Comparison of ENCODE assay signal across 8 cellular contexts in the genomic region with DNA sequence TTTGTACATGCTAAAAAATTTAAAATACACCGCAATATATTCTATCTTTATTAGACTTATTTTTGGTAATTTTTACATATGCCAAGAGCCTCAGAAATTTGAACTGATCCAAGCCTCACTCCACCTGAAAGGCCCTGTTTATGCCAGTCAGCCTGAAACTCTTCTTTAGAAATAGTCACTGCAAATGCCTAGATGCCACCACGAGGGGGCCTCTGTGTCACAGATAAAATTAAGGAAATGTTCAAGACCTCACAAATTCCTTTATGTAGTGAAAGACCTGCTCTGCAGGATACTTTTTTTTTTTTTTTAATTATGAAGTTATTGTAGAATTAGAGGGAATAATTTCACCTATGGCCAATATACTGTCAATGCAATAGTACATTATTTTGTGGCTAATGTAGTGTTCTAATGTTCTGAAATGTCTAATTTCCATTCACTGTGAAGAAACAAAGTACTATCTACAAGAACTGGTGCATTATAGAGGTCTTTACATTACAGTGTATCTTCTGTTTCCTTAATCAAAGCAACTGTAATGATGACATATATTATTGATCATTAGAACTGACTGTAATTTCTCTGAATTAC.
A peak's percentile ranks its signal among the peaks of the same experiment; 100 is the strongest.
DNase-seq lines count a peak whose midpoint lies in the region; ATAC-seq and TF ChIP-seq lines count a peak whose summit lies in the region.

No MANE protein-coding gene starts in this region.

- peak; percentile 44 to 46 for ATAC-seq in activated CD4-positive, CD25-positive, alpha-beta regulatory T cell treated with anti-CD3 and anti-CD28 coated beads, Interleukin-2, amount 50 U/mL, for 24 hours
- ATAC-seq in left lung (peak; percentile 85), HG03045 (IDR thresholded peaks at IDR 0.05; ENCODE audit: unreplicated experiment) (no peak)

- DNase-seq in GM12864 (ENCODE audit: low read depth) = peak; percentile 50
- DNase-seq in HEK293T (ENCODE audit: extremely low spot score) = peak; percentile 31
- peak; percentile 37 for DNase-seq in NCI-H146 (lab: John Stamatoyannopoulos, UW)
- peak; percentile 64 for DNase-seq in central memory CD4-positive, alpha-beta T cell
- DNase-seq in left lung = peak in 1 of 2 donors; percentile 61
- DNase-seq in stimulated activated CD8-positive, alpha-beta memory T cell treated with anti-CD3 and anti-CD28 coated beads, Interleukin-12 subunit alpha, Interleukin-12 subunit beta, amount 100 ng/mL, for 1 hour (ENCODE audit: low read depth) = peak; percentile 65

- peak; percentile 66 for TF ChIP-seq CTCF in GM12864 (IDR thresholded peaks at IDR 0.05; ENCODE audit: low read depth, low read length, missing control alignments)
- TF ChIP-seq CTCF in left lung (IDR thresholded peaks at IDR 0.05) = peak; percentile 78

- H3K27me3 ChIP-seq in left lung = no peaks in the 10 kb centered on the region

- H3K27ac ChIP-seq in left lung = peak overlapping the region in 1 of 2 donors; percentile 21

- CTCF ChIA-PET in HEK293T (lab: Yijun Ruan, JAX) = no interaction called here

- H3K36me3 ChIP-seq in left lung = no peaks in the 10 kb centered on the region

- POLR2A ChIA-PET in HEK293T (lab: Yijun Ruan, JAX) = no interaction called here

- no peak overlapping the region for H3K4me3 ChIP-seq in GM12864 (ENCODE audit: low read depth, low read length)
- no peak overlapping the region for H3K4me3 ChIP-seq in left lung

- intact Hi-C loops in left lung (cut with DNase I) = no loop called here

- no peaks in the 10 kb centered on the region for H3K9me3 ChIP-seq in left lung

- H3K4me1 ChIP-seq in left lung = peaks cover 0 to 18% of the 10 kb centered on the region in 2 donors

TF ChIP-seq in HEK293T, 16 proteins besides CTCF, POLR2A, EP300 and RAD21:
- TF ChIP-seq SP1 (IDR thresholded peaks at IDR 0.05) (no peak), BHLHE40 (IDR thresholded peaks at IDR 0.05; ENCODE audit: borderline replicate concordance) (no peak), L3MBTL2 (conservative IDR thresholded peaks at IDR 0.05) (no peak), ARNT (IDR thresholded peaks at IDR 0.05) (no peak), CTBP1 (IDR thresholded peaks at IDR 0.05; ENCODE audit: borderline replicate concordance) (no peak), FOXM1 (IDR thresholded peaks at IDR 0.05; ENCODE audit: borderline replicate concordance) (no peak), FOXK2 (IDR thresholded peaks at IDR 0.05) (no peak), SUZ12 (IDR thresholded peaks at IDR 0.05) (no peak), FOXA1 (IDR thresholded peaks at IDR 0.05) (no peak), LEF1 (IDR thresholded peaks at IDR 0.05; ENCODE audit: borderline replicate concordance) (no peak), ZNF384 (IDR thresholded peaks at IDR 0.05) (no peak), ELF4 (IDR thresholded peaks at IDR 0.05) (no peak), HDGF (IDR thresholded peaks at IDR 0.05; ENCODE audit: borderline replicate concordance) (no peak), NFRKB (IDR thresholded peaks at IDR 0.05) (no peak), TARDBP (IDR thresholded peaks at IDR 0.05) (no peak)
- TF ChIP-seq, protein P1, sequence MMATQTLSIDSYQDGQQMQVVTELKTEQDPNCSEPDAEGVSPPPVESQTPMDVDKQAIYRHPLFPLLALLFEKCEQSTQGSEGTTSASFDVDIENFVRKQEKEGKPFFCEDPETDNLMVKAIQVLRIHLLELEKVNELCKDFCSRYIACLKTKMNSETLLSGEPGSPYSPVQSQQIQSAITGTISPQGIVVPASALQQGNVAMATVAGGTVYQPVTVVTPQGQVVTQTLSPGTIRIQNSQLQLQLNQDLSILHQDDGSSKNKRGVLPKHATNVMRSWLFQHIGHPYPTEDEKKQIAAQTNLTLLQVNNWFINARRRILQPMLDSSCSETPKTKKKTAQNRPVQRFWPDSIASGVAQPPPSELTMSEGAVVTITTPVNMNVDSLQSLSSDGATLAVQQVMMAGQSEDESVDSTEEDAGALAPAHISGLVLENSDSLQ (IDR thresholded peaks at IDR 0.05) = no peak
